Comparison of ENCODE assay signal across 26 cellular contexts in the genomic region with DNA sequence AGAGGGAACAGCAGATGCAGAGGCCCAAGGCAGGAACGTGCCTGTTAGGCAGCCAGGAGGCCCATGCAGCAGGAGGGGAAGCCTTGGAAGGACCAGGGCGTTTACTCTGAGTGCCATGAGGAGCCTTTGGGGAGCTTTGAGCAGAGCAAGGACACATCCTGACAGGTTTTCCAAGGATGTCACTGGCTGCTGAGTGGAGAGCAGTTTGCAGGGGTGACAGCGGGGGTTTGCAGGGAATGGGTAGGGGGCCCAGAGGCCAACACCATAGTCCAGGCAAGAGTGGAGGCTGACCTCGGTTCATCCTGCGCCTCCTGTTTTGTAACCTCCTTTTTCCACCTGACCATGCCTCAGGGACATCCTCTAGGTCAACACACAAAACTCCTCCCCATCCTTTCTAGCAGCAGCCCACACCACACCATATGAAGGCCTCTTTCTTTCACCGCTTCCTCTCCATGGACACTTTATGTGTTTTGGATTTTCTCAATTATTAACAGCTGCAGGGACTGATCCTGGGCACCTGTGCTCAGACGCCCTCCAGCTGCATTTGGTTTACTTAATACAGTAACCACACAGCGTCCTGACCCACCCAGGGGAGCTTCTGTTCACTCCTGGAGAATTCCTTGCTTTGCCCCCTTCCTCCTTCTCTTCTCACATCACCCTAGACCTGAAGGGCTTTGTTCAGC.
"Had no signal": no experiment of that assay in that cellular context is flagged by ENCODE, and none has a peak within 500 bp of the region (broad histone marks: within the 10 kb centered on the region; RNA-seq: fewer than 3 reads in every experiment).

No MANE protein-coding gene starts in this region.

- H3K4me3 ChIP-seq: adrenal gland, esophagus squamous epithelium, gastrocnemius medialis, mucosa of descending colon, sigmoid colon, smooth muscle cell, thoracic aorta had no signal

- H3K4me3 Mint-ChIP-seq: activated B cell treated with CpG ODN at 0.5 μM for 24 hours; activated CD4-positive, alpha-beta memory T cell treated with anti-CD3 and anti-CD28 coated beads for 36 hours; activated CD4-positive, alpha-beta T cell treated with anti-CD3 and anti-CD28 coated beads for 36 hours; activated naive CD8-positive, alpha-beta T cell; nephron progenitor cell; T-helper 1 cell treated with Interleukin-12 subunit alpha and Interleukin-12 subunit beta and Interleukin-4 antibody, amounts not matched to agents 30 μg/mL and 1 μg/mL, for 36 hours; type B pancreatic cell had no signal

- H3K9me3 Mint-ChIP-seq: activated CD4-positive, alpha-beta memory T cell treated with anti-CD3 and anti-CD28 coated beads for 36 hours; nephron progenitor cell; T-helper 1 cell treated with Interleukin-12 subunit alpha and Interleukin-12 subunit beta and Interleukin-4 antibody, amounts not matched to agents 30 μg/mL and 1 μg/mL, for 36 hours; type B pancreatic cell had no signal

- DNase-seq: activated B cell treated with CpG ODN at 0.5 μM for 24 hours; activated CD4-positive, alpha-beta memory T cell treated with anti-CD3 and anti-CD28 coated beads for 36 hours; activated CD4-positive, alpha-beta T cell treated with anti-CD3 and anti-CD28 coated beads for 36 hours; central memory CD4-positive, alpha-beta T cell; dermis blood vessel endothelial cell; effector memory CD4-positive, alpha-beta T cell; esophagus squamous epithelium; gastrocnemius medialis; hypothalamus; islet precursor cell; left colon; mesenchymal stem cell; mucosa of descending colon; nephron progenitor cell; nucleus accumbens; sigmoid colon; stimulated activated CD4-positive, alpha-beta T cell treated with anti-CD3 and anti-CD28 coated beads, Interleukin-15, amount 100 ng/mL, for 24 hours; stimulated activated CD8-positive, alpha-beta memory T cell treated with anti-CD3 and anti-CD28 coated beads, Interleukin-4, amount 100 ng/mL, for 48 hours; stimulated activated naive CD4-positive, alpha-beta T cell; T1000 had no signal

- H3K36me3 Mint-ChIP-seq: activated CD4-positive, alpha-beta memory T cell treated with anti-CD3 and anti-CD28 coated beads for 36 hours; activated naive CD8-positive, alpha-beta T cell; type B pancreatic cell had no signal

- ATAC-seq: activated CD4-positive, alpha-beta T cell treated with anti-CD3 and anti-CD28 coated beads for 36 hours; gastrocnemius medialis; left colon; mucosa of descending colon had no signal

- H3K4me1 Mint-ChIP-seq: activated B cell treated with CpG ODN at 0.5 μM for 24 hours had no signal

- H3K27ac Mint-ChIP-seq: activated B cell treated with CpG ODN at 0.5 μM for 24 hours; activated CD4-positive, alpha-beta memory T cell treated with anti-CD3 and anti-CD28 coated beads for 36 hours; activated CD4-positive, alpha-beta T cell treated with anti-CD3 and anti-CD28 coated beads for 36 hours; activated naive CD8-positive, alpha-beta T cell; nephron progenitor cell; T-helper 1 cell treated with Interleukin-12 subunit alpha and Interleukin-12 subunit beta and Interleukin-4 antibody, amounts not matched to agents 30 μg/mL and 1 μg/mL, for 36 hours; type B pancreatic cell had no signal
